Comparison of ENCODE assay signal across 8 cellular contexts in the genomic region with DNA sequence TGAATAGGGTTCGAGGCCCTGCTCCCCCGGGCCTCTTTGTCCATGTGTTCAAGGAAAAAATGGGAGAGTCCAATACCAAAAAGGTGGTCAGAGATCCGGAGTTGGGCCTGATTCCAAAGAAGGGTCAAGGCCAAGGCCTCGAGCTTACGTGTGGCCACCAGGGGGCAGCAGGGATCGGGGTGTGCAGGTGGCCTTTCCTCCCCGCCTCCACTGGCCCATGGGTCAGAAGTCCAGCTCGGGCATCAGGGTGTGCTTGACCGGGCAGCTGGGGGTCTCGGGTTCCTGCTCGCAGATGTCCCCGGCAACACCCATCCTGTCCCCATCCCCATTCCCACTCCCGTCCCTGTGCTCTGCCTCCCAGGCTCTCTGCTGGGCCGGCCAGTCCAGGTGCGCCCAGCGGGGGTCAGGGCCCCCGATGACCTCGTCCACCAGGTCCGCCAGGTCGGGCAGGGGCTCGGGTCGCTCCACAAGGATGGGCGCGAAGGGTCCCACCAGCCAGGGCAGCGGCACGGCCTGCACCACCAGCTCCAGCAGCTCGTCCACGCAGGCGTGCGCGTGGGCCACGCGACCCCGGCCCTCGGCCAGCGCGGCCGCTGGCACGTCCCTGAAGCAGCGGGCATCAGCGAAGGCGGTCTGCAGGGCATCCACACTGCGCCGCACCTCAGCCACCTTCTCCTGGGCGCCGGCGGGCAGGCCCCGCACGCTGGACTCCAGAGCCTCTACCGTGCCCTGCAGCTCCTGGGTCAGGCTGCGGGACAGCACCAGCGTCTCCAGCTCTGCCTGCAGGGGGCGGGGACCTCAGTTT. TPM values are rescaled to one million over a fixed set of nuclear protein-coding genes. Genes with fewer than 3 reads are reported as not detected.
DNase-seq lines count a peak whose midpoint lies in the region; ATAC-seq and TF ChIP-seq lines count a peak whose summit lies in the region.

No MANE protein-coding gene starts in this region.

- H3K4me3 Mint-ChIP-seq in T-helper 2 cell treated with Interferon-gamma antibody and Interleukin-4, amounts not matched to agents 5 μg/mL and 100 μg/mL, for 36 hours, result no peak overlapping the region

- 10 to 76% (median 63%) methylated on average over 8 to 53 of the region's 53 CpGs for WGBS in adrenal gland, 4 donors

- H3K27me3 ChIP-seq in adrenal gland (no peaks in the 10 kb centered on the region), upper lobe of right lung (no peaks in the 10 kb centered on the region)

- TF ChIP-seq CTCF in NB4 (IDR thresholded peaks at IDR 0.05; ENCODE audit: low read depth, low read length), result peak; percentile 58
- TF ChIP-seq CTCF in adrenal gland (IDR thresholded peaks at IDR 0.05), result peak in 5 of 6 experiments; percentile 27 to 59 (median 44)
- peak; percentile 59 for TF ChIP-seq CTCF in upper lobe of right lung (IDR thresholded peaks at IDR 0.05)

- no peak overlapping the region for H3K27ac Mint-ChIP-seq in T-helper 2 cell treated with Interferon-gamma antibody and Interleukin-4, amounts not matched to agents 5 μg/mL and 100 μg/mL, for 36 hours

- no peaks in the 10 kb centered on the region for H3K9me3 Mint-ChIP-seq in T-helper 2 cell treated with Interferon-gamma antibody and Interleukin-4, amounts not matched to agents 5 μg/mL and 100 μg/mL, for 36 hours

- peak; percentile 30 for DNase-seq in T-helper 2 cell treated with Interferon-gamma antibody and Interleukin-4, amounts not matched to agents 5 μg/mL and 100 μg/mL, for 36 hours (ENCODE audit: low spot score)
- DNase-seq in T-helper 2 cell (no peak), NB4 (ENCODE audit: low read depth) (peak; percentile 38), adrenal gland (peak in 3 of 7 donors; percentile 39 to 65 (median 50)), left kidney (ENCODE audit: low read depth, low spot score) (peak; percentile 44), upper lobe of right lung (peak; percentile 83)

- H3K4me1 ChIP-seq in adrenal gland (replicated peaks in 1 of 2), result no peaks in the 10 kb centered on the region
- no peaks in the 10 kb centered on the region for H3K4me1 ChIP-seq in upper lobe of right lung

- H3K36me3 ChIP-seq in adrenal gland (replicated peaks in 1 of 2), result no peaks in the 10 kb centered on the region
- H3K36me3 ChIP-seq in upper lobe of right lung, result no peaks in the 10 kb centered on the region

- no peaks in the 10 kb centered on the region for H3K36me3 Mint-ChIP-seq in T-helper 2 cell treated with Interferon-gamma antibody and Interleukin-4, amounts not matched to agents 5 μg/mL and 100 μg/mL, for 36 hours (ENCODE audit: low read depth)

- no peaks in the 10 kb centered on the region for H3K27me3 Mint-ChIP-seq in T-helper 2 cell treated with Interferon-gamma antibody and Interleukin-4, amounts not matched to agents 5 μg/mL and 100 μg/mL, for 36 hours (ENCODE audit: low read depth)

- intact Hi-C loops in adrenal gland (cut with DNase I), result loop anchor here in 1 of 2 donors (10.0 kb wide), 1 partner anchor 259 kb away; no protein-coding TSS in a partner anchor
- intact Hi-C loops in upper lobe of right lung (cut with DNase I), result no loop called here

- H3K4me3 ChIP-seq in NB4 (ENCODE audit: low read depth, low read length) (no peak overlapping the region), adrenal gland (no peak overlapping the region), upper lobe of right lung (no peak overlapping the region)

- no peaks in the 10 kb centered on the region for H3K4me1 Mint-ChIP-seq in T-helper 2 cell treated with Interferon-gamma antibody and Interleukin-4, amounts not matched to agents 5 μg/mL and 100 μg/mL, for 36 hours (ENCODE audit: low read depth)

- no peak overlapping the region for H3K27ac ChIP-seq in adrenal gland
- no peak overlapping the region for H3K27ac ChIP-seq in upper lobe of right lung

- TF ChIP-seq POLR2A in NB4 (IDR thresholded peaks at IDR 0.05; ENCODE audit: extremely low read depth, insufficient read length), result no peak
- no peak for TF ChIP-seq POLR2A in adrenal gland (IDR thresholded peaks at IDR 0.05)

- ATAC-seq in upper lobe of right lung (peak; percentile 71), GM21529 (IDR thresholded peaks at IDR 0.05; ENCODE audit: unreplicated experiment) (no peak), GM18907 (IDR thresholded peaks at IDR 0.05; ENCODE audit: unreplicated experiment) (no peak)

- H3K9me3 ChIP-seq in adrenal gland (replicated peaks in 1 of 3), result no peaks in the 10 kb centered on the region
- no peaks in the 10 kb centered on the region for H3K9me3 ChIP-seq in upper lobe of right lung

RNA-seq across cellular contexts. Expression of gene PLIN4, which starts 5.2 kb away (rescaled TPM):
- 1 to 10 TPM in 6 of 8 donors, under 1 TPM in 2; 0.54 to 9.1 (median 2.5) TPM for total RNA-seq in adrenal gland
- polyA plus RNA-seq in adrenal gland, result 10 to 100 TPM in 1 of 3 donors, 1 to 10 TPM in 1, under 1 TPM in 1; 0.09 to 25.4 (median 9.3) TPM
- 4.1 TPM for total RNA-seq in upper lobe of right lung

RNA-seq across cellular contexts. Expression of gene PLIN5, which starts 11.5 kb away (rescaled TPM):
- total RNA-seq in adrenal gland, result 10 to 100 TPM in 4 of 8 donors, 1 to 10 TPM in 4; 1.5 to 47.6 (median 8.5) TPM
- polyA plus RNA-seq in adrenal gland, result 10 to 100 TPM in 1 of 3 donors, 1 to 10 TPM in 1, under 1 TPM in 1; 0.57 to 44.3 (median 9.0) TPM
- 17.2 TPM for total RNA-seq in upper lobe of right lung

RNA-seq across cellular contexts. Expression of gene LRG1, which starts 16.3 kb away (rescaled TPM):
- total RNA-seq in adrenal gland, result 10 to 100 TPM in 1 of 8 donors, 1 to 10 TPM in 5, under 1 TPM in 1, not detected in 1; 0.84 to 52.5 (median 3.9) TPM
- polyA plus RNA-seq in adrenal gland, result 1 to 10 TPM in 2 of 3 donors, under 1 TPM in 1; 0.80 to 1.6 (median 1.2) TPM
- 15.9 TPM for total RNA-seq in upper lobe of right lung

RNA-seq across cellular contexts. Expression of gene SEMA6B, which starts 36.0 kb away (rescaled TPM):
- total RNA-seq in adrenal gland (10 to 100 TPM; 12.9 to 59.2 (median 40.5) TPM), upper lobe of right lung (20.3 TPM)
- polyA plus RNA-seq in adrenal gland, result 10 to 100 TPM in 2 of 3 donors, 1 to 10 TPM in 1; 3.1 to 19.8 (median 15.9) TPM

RNA-seq across cellular contexts. Expression of gene HDGFL2, which starts 51.4 kb away (rescaled TPM):
- total RNA-seq in adrenal gland, result 10 to 100 TPM; 29.9 to 54.6 (median 34.9) TPM
- 10 to 100 TPM; 22.0 to 74.7 (median 55.8) TPM for polyA plus RNA-seq in adrenal gland
- total RNA-seq in upper lobe of right lung, result 30.6 TPM

Comparison
In these comparisons a context has a peak if more than half of its experiments do, and no peak if none do; other contexts are left out.
1. DNase-seq: peak in T-helper 2 cell treated with Interferon-gamma antibody and Interleukin-4, amounts not matched to agents 5 μg/mL and 100 μg/mL, for 36 hours (single experiment), NB4 (single experiment), left kidney (single experiment) and upper lobe of right lung (single experiment); none in T-helper 2 cell (0 of 5).
2. Peak in every context shown above with its lines, with median percentiles within 50 percentile points of each other: CTCF ChIP-seq.